Comparison of ENCODE assay signal across 17 cellular contexts in the genomic region with DNA sequence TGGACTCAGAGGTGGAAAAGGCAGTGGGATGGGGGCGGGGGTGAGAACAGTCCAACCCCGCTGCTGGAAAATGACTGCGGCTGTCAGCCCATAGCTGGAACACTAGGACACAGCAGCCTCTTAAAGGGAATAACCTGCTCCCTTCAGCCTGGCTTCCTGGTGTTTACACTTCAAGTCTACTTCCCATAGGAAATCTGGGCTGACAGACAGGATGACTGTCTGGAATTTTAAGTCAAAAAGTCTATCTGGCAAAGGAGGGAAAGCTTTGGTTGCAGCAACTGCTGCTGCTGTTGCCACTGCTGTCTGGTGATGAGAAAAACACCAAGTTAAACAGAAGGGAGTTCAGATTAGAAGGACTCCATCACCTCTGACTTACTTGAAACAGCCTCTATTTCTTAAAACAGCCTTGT. TPM values are rescaled to one million over a fixed set of nuclear protein-coding genes. Genes with fewer than 3 reads are reported as not detected.
DNase-seq lines count a peak whose midpoint lies in the region; ATAC-seq, FAIRE-seq and TF ChIP-seq lines count a peak whose summit lies in the region.
"Had no signal": no experiment of that assay in that cellular context is flagged by ENCODE, and none has a peak within 500 bp of the region (broad histone marks: within the 10 kb centered on the region; RNA-seq: fewer than 3 reads in every experiment).

No MANE protein-coding gene starts in this region.

- ATAC-seq in heart left ventricle (peak; percentile 42 to 78 (median 50)), Right ventricle myocardium inferior (no peak), HepG2 (no peak), GM18517 (IDR thresholded peaks at IDR 0.05; ENCODE audit: unreplicated experiment) (no peak)

- H3K4me1 ChIP-seq in heart left ventricle = peaks cover 0 to 18% (median 0%) of the 10 kb centered on the region in 12 donors
- H3K4me1 ChIP-seq in HepG2 (ENCODE audit: insufficient read depth, low read length) = peaks cover 17% of the 10 kb centered on the region
- H3K4me1 ChIP-seq: HAP-1 had no signal

- BruUV-seq in HepG2 (replicated peaks; lab: Mats Ljungman, UMichigan) = no TSS peak

- no peak overlapping the region for H3K9ac ChIP-seq in HepG2 (ENCODE audit: insufficient read depth, low read depth, low read length)

- H3K4me2 ChIP-seq in HepG2 (ENCODE audit: low read depth, low read length) = no peak overlapping the region

- H3K4me3 ChIP-seq in heart left ventricle (no peak overlapping the region), fibroblast of pulmonary artery (replicated peaks; ENCODE audit: low read depth, low read length) (no peak overlapping the region), HepG2 (replicated peaks in 1 of 3; ENCODE audit: insufficient read depth in 1 of 3, low read depth in 2 of 3, low read length in 3 of 3) (no peak overlapping the region)
- H3K4me3 ChIP-seq: HAP-1 had no signal

- H3K9me3 ChIP-seq in heart left ventricle (no peaks in the 10 kb centered on the region), HepG2 (ENCODE audit: low read length) (no peaks in the 10 kb centered on the region)
- H3K9me3 ChIP-seq: Caco-2, HAP-1 had no signal

- no peaks in the 10 kb centered on the region for H3K36me3 ChIP-seq in heart left ventricle
- H3K36me3 ChIP-seq in HepG2 (replicated peaks in 1 of 2; ENCODE audit: control insufficient read depth in 1 of 2, insufficient read depth in 2 of 2, low read length in 2 of 2) = peaks cover 44 to 90% of the 10 kb centered on the region in 2 experiments
- H3K36me3 ChIP-seq: HAP-1 had no signal

- no peak overlapping the region for H2AFZ ChIP-seq in HepG2 (ENCODE audit: low read length)

- POLR2A ChIA-PET in HepG2 (lab: Yijun Ruan, JAX) = no interaction called here

- no peak for FAIRE-seq in HepG2 (lab: Jason Lieb, UNC)
- FAIRE-seq: G401.6, GM12891, GM19239 had no signal

- H3K27ac ChIP-seq in heart left ventricle (peak overlapping the region in 2 of 12 donors; percentile 27 to 46), HepG2 (ENCODE audit: extremely low read length, insufficient read depth, low read length) (no peak overlapping the region)

- H3K79me2 ChIP-seq in HepG2 (ENCODE audit: insufficient read depth, low read length) = peaks cover 75% of the 10 kb centered on the region

- H3K27me3 ChIP-seq in heart left ventricle = no peaks in the 10 kb centered on the region
- no peaks in the 10 kb centered on the region for H3K27me3 ChIP-seq in HepG2 (ENCODE audit: control insufficient read depth in 1 of 2, insufficient read depth in 2 of 2, low read length in 2 of 2)

- TF ChIP-seq EP300 in HepG2 (IDR thresholded peaks at IDR 0.05; ENCODE audit: low read depth in 2 of 2, low read length in 2 of 2) (no peak), HepG2 (CRISPR knock-in tag; IDR thresholded peaks at IDR 0.05; ENCODE audit: borderline replicate concordance) (no peak)

- CTCF ChIA-PET in HepG2 (lab: Yijun Ruan, JAX; ENCODE audit: low intra/inter-chr PET ratio, low total read pairs) = no interaction called here

- WGBS in heart left ventricle, 4 donors = 50 to 57% (median 55%) methylated on average over 3 of the region's 3 CpGs
- WGBS in HepG2 (ENCODE audit: low lambda C conversion rate) = 95% methylated on average over 3 of the region's 3 CpGs

- in situ Hi-C loops in HepG2 (cut with HindIII; ENCODE audit: extremely low pct_ligation_motif_present, low pct_unique_long_range_greater_than_20kb) = no loop called here

- no peak for TF ChIP-seq POLR2A in heart left ventricle (IDR thresholded peaks at IDR 0.05)
- TF ChIP-seq POLR2A in HepG2 (IDR thresholded peaks at IDR 0.05; ENCODE audit: insufficient read depth in 1 of 2, low read depth in 2 of 2, low read length in 2 of 2) = no peak

- DNase-seq in heart left ventricle (peak in 1 of 5 donors; percentile 13), Right ventricle myocardium inferior (ENCODE audit: missing footprints) (no peak), fibroblast of pulmonary artery (ENCODE audit: low read depth) (peak; percentile 24), HepG2 (ENCODE audit: low spot score) (no peak), putamen (ENCODE audit: low spot score) (no peak), ecto neural progenitor cell (ENCODE audit: low spot score) (no peak)
- DNase-seq in activated CD4-positive, alpha-beta T cell treated with anti-CD3 and anti-CD28 coated beads, Interleukin-2, amount 50 U/mL, for 4 hours = no peak
- DNase-seq: Caco-2, NCI-H1417 treated with DMSO at 0.1 percent for 48 hours, NCI-H2029, NCI-H524, OCI-M1 had no signal

- TF ChIP-seq CTCF in heart left ventricle (IDR thresholded peaks at IDR 0.05) = no peak
- TF ChIP-seq CTCF in fibroblast of pulmonary artery (IDR thresholded peaks at IDR 0.05; ENCODE audit: low read length, missing control alignments) = no peak
- TF ChIP-seq CTCF in HepG2 (CRISPR knock-in tag; IDR thresholded peaks at IDR 0.05) = no peak

- intact Hi-C loops in heart left ventricle (cut with DNase I) (loop anchor here in 1 of 10 donors (5.0 kb wide), 1 partner anchor 38 kb away; no protein-coding TSS in a partner anchor), Right ventricle myocardium inferior (cut with DNase I) (no loop called here), HepG2 (cut with micrococcal nuclease; ENCODE audit: unreplicated experiment) (loop anchor here (5.0 kb wide), 1 partner anchor 43 kb away; a partner anchor contains a TSS)

- TF ChIP-seq RAD21 in HepG2 (CRISPR knock-in tag; IDR thresholded peaks at IDR 0.05) = no peak

- H4K20me1 ChIP-seq in HepG2 (ENCODE audit: insufficient read depth, low read length) = peaks cover 50% of the 10 kb centered on the region

TF ChIP-seq in HepG2, 621 proteins besides CTCF, POLR2A, EP300 and RAD21:
- TF ChIP-seq, protein P1, sequence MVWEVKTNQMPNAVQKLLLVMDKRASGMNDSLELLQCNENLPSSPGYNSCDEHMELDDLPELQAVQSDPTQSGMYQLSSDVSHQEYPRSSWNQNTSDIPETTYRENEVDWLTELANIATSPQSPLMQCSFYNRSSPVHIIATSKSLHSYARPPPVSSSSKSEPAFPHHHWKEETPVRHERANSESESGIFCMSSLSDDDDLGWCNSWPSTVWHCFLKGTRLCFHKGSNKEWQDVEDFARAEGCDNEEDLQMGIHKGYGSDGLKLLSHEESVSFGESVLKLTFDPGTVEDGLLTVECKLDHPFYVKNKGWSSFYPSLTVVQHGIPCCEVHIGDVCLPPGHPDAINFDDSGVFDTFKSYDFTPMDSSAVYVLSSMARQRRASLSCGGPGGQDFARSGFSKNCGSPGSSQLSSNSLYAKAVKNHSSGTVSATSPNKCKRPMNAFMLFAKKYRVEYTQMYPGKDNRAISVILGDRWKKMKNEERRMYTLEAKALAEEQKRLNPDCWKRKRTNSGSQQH (CRISPR knock-in tag; IDR thresholded peaks at IDR 0.05; ENCODE audit: low read depth) = no peak
- peak; percentile 87 for TF ChIP-seq RBM22 (optimal IDR thresholded peaks at IDR 0.05; ENCODE audit: low read length)
- no peak for TF ChIP-seq ZNF33A (CRISPR knock-in tag; IDR thresholded peaks at IDR 0.05; ENCODE audit: borderline replicate concordance)

RNA-seq across cellular contexts. Expression of a gene that starts 44.9 kb away (rescaled TPM):
- total RNA-seq in heart left ventricle (10 to 100 TPM in 3 of 9 donors, 1 to 10 TPM in 6; 3.7 to 18.1 (median 6.0) TPM), Right ventricle myocardium inferior (15.3 TPM), HepG2 (2016; rRNA removed; fragmentation: Illumina TruSeq; extraction: Trizol) (35.4 and 46.3 TPM in 2 replicates)
- polyA plus RNA-seq in heart left ventricle (1 to 10 TPM; 2.7 to 5.4 TPM), HepG2 (2011; rRNA removed) (24.8 and 27.5 TPM in 2 replicates)
- total RNA-seq in HepG2 (2016; cell fraction: cytosol; rRNA removed; fragmentation: Illumina TruSeq; extraction: Trizol; ENCODE audit: low read depth) = 64.4 and 66.8 TPM in 2 replicates
- 32.9 and 45.1 TPM in 2 replicates for total RNA-seq in HepG2 (2016; cell fraction: insoluble cytoplasmic fraction; rRNA removed; fragmentation: Illumina TruSeq; extraction: Trizol)
- 83.9 and 85.3 TPM in 2 replicates for total RNA-seq in HepG2 (2016; cell fraction: membrane; rRNA removed; fragmentation: Illumina TruSeq; extraction: Trizol)
- total RNA-seq in HepG2 (2016; cell fraction: nucleus; rRNA removed; fragmentation: Illumina TruSeq; extraction: Trizol) = 42.5 and 44.5 TPM in 2 replicates
- 28.3 and 32.5 TPM in 2 replicates for polyA plus RNA-seq in HepG2 (2011; cell fraction: cytosol; rRNA removed)
- polyA plus RNA-seq in HepG2 (2011; cell fraction: nucleus; rRNA removed) = 26.7 and 28.4 TPM in 2 replicates
- polyA plus RNA-seq in HepG2 (2012) = 29.4 and 72.1 TPM in 2 replicates
- 7.7 and 9.6 TPM in 2 replicates for polyA plus RNA-seq in HepG2 (2016; cell fraction: cytosol; fragmentation: Illumina TruSeq; extraction: Trizol; ENCODE audit: low read depth)
- 42.9 and 49.8 TPM in 2 replicates for polyA plus RNA-seq in HepG2 (2016; cell fraction: insoluble cytoplasmic fraction; fragmentation: Illumina TruSeq; extraction: Trizol; ENCODE audit: low read depth)
- 32.5 and 38.1 TPM in 2 replicates for polyA plus RNA-seq in HepG2 (2016; cell fraction: membrane; fragmentation: Illumina TruSeq; extraction: Trizol; ENCODE audit: low read depth)
- polyA plus RNA-seq in HepG2 (2016; cell fraction: nucleus; fragmentation: Illumina TruSeq; extraction: Trizol; ENCODE audit: insufficient read depth, low read depth) = 56.9 and 64.9 TPM in 2 replicates
- polyA minus RNA-seq in HepG2 (2011; rRNA and poly(A)+ RNA removed; ENCODE audit: low replicate concordance) = 26.7 and 80.6 TPM in 2 replicates
- polyA minus RNA-seq in HepG2 (2011; cell fraction: cytosol; rRNA and poly(A)+ RNA removed) = 40.3 and 44.4 TPM in 2 replicates
- polyA minus RNA-seq in HepG2 (2011; cell fraction: nucleus; rRNA and poly(A)+ RNA removed) = 66.8 and 71.1 TPM in 2 replicates

Comparison
In these comparisons a context has a peak if more than half of its experiments do, and no peak if none do; other contexts are left out.
1. ATAC-seq: peak in heart left ventricle (4 of 4); none in Right ventricle myocardium inferior (single experiment), HepG2 (single experiment) and GM18517 (single experiment).